In the genomic region with DNA sequence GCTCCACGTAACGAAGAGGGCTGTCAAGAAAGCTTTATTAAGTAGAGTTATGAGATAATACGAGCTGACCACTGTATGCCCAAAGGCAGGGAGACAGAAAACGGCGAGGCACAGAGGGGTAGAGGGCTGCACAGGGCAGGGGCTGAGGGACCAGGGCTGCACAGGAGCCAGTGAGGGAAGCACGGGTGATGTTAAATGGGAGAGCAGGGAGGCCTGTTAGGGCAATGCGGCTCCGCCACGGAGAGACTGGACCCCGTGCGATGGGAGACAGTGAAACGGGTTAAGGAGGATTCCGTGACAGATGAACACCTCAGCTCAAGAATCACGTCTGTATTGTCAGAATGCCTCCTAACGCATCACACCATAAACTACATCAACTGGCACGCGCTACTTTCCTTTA, we compare ENCODE assay signal across 1 cellular context.
TF ChIP-seq lines count a peak whose summit lies in the region.

No MANE protein-coding gene starts in this region.

TF ChIP-seq in H1, 55 proteins besides CTCF, POLR2A, EP300 and RAD21:
- TF ChIP-seq JUN (IDR thresholded peaks at IDR 0.05; ENCODE audit: low read depth, low read length): no peak
- TF ChIP-seq EGR1 (IDR thresholded peaks at IDR 0.05; ENCODE audit: borderline replicate concordance, low read depth, low read length): no peak
- TF ChIP-seq SP2 (IDR thresholded peaks at IDR 0.05; ENCODE audit: low read length): no peak
- TF ChIP-seq TBP (IDR thresholded peaks at IDR 0.05; ENCODE audit: low read depth, low read length): no peak
- TF ChIP-seq NRF1 (IDR thresholded peaks at IDR 0.05; ENCODE audit: low read depth, low read length): no peak
- no peak for TF ChIP-seq RBBP5 (IDR thresholded peaks at IDR 0.05; ENCODE audit: borderline replicate concordance, low read depth, low read length)
- no peak for TF ChIP-seq ASH2L (IDR thresholded peaks at IDR 0.05; ENCODE audit: low read length)
- TF ChIP-seq CHD2 (IDR thresholded peaks at IDR 0.05; ENCODE audit: low read length): no peak
- TF ChIP-seq RXRA (IDR thresholded peaks at IDR 0.05; ENCODE audit: insufficient read depth, low read depth, low read length): no peak
- TF ChIP-seq, protein P1, sequence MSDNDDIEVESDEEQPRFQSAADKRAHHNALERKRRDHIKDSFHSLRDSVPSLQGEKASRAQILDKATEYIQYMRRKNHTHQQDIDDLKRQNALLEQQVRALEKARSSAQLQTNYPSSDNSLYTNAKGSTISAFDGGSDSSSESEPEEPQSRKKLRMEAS (IDR thresholded peaks at IDR 0.05): no peak
- TF ChIP-seq NANOG (IDR thresholded peaks at IDR 0.05; ENCODE audit: insufficient read depth, low read depth, low read length, poor library complexity, severe bottlenecking): no peak
- no peak for TF ChIP-seq CHD1 (IDR thresholded peaks at IDR 0.05; ENCODE audit: low read depth, low read length)
- TF ChIP-seq SIRT6 (IDR thresholded peaks at IDR 0.05; ENCODE audit: low read length): no peak
